In the genomic region with DNA sequence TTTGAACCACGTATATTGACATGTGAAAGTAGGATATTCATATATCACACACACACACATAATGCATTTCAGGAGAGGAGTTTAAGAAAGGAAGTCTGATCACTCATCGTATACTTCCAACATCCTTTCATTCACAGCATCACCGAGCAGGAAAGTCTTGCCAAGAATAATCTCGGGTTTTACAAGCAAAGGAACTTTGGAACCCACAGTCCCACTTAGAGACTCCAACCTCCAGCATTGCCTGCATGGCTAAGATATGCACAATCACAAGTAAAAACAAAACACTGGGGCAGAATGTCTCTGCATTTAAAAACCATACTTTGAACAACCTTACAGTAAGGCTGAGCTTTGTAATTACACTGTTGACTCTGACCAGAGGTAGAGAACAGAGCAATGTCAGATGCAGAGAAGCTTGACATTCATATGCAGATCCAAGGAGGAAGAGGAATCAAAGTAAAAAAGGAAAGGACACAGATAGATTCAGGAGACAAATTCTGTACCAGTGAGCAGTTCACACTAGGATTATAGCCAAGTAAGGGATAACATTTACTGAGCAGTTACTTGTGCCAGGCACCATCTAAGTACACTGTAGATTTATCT, we compare ENCODE assay signal across 1 cellular context.
TF ChIP-seq lines count a peak whose summit lies in the region.

No MANE protein-coding gene starts in this region.

TF ChIP-seq in H1, 55 proteins besides CTCF, POLR2A, EP300 and RAD21:
- no peak for TF ChIP-seq SIN3A (conservative IDR thresholded peaks at IDR 0.05 in 1 of 2, IDR thresholded peaks at IDR 0.05 in 1 of 2; ENCODE audit: low read depth in 1 of 2, low read length in 2 of 2)
- no peak for TF ChIP-seq SP4 (IDR thresholded peaks at IDR 0.05; ENCODE audit: low read length)
- no peak for TF ChIP-seq CTBP2 (IDR thresholded peaks at IDR 0.05; ENCODE audit: borderline replicate concordance, insufficient read depth, insufficient read length, low read length)
- TF ChIP-seq GABPA (IDR thresholded peaks at IDR 0.05; ENCODE audit: borderline replicate concordance, insufficient read depth, low read length), result no peak
